8 cellular contexts compared by ENCODE assay signal in genomic region chr6:13397359-13398080, GRCh38.
A peak's percentile ranks its signal among the peaks of the same experiment; 100 is the strongest.
DNase-seq lines count a peak whose midpoint lies in the region; ATAC-seq, FAIRE-seq and TF ChIP-seq lines count a peak whose summit lies in the region.

No MANE protein-coding gene starts in this region.

- no peak overlapping the region for H3K9ac ChIP-seq in K562 (ENCODE audit: insufficient read depth in 1 of 2, low read depth in 2 of 2, low read length in 2 of 2)
- H3K9ac ChIP-seq in smooth muscle cell (ENCODE audit: low read depth), result no peak overlapping the region

- no peak for TF ChIP-seq EP300 in K562 (IDR thresholded peaks at IDR 0.05; ENCODE audit: low read length)

- peaks cover 6% of the 10 kb centered on the region for H3F3A ChIP-seq in smooth muscle cell (ENCODE audit: low read depth)

- peaks cover 4% of the 10 kb centered on the region for H3K9me1 ChIP-seq in K562 (ENCODE audit: control insufficient read depth, insufficient read depth, low read length)

- H3K4me3 ChIP-seq in K562, result no peak overlapping the region
- no peak overlapping the region for H3K4me3 ChIP-seq in smooth muscle cell
- no peak overlapping the region for H3K4me3 ChIP-seq in aorta (ENCODE audit: low read length in 2 of 2)

- H3K36me3 ChIP-seq in K562 (ENCODE audit: control insufficient read depth, insufficient read depth, low read length) (no peaks in the 10 kb centered on the region), smooth muscle cell (ENCODE audit: low read depth) (no peaks in the 10 kb centered on the region), aorta (ENCODE audit: control insufficient read depth in 1 of 2, insufficient read depth in 2 of 2, low read length in 1 of 2) (no peaks in the 10 kb centered on the region)

- FAIRE-seq in K562 (lab: Jason Lieb, UNC), result no peak

- TF ChIP-seq CTCF in GM20000 (IDR thresholded peaks at IDR 0.05; ENCODE audit: extremely low read depth, missing control alignments) (no peak), K562 (IDR thresholded peaks at IDR 0.05 in 2 of 3, conservative IDR thresholded peaks at IDR 0.05 in 1 of 3; ENCODE audit: insufficient read depth in 2 of 3, low read depth in 1 of 3, low read length in 3 of 3) (peak in 2 of 3 experiments; percentile 18 to 31; a peak in 2 of 6 replicates), smooth muscle cell (IDR thresholded peaks at IDR 0.05; ENCODE audit: borderline replicate concordance, insufficient read depth, poor library complexity, severe bottlenecking) (no peak)

- no peak for TF ChIP-seq POLR2A in K562 (conservative IDR thresholded peaks at IDR 0.05)

- POLR2A ChIA-PET in K562 (lab: Yijun Ruan, JAX), result interaction anchor here (0.7 to 1.1 kb wide), 2 partner anchors 113 to 1483 kb away, joined by 3 read pairs; no protein-coding TSS in a partner anchor

- H2AFZ ChIP-seq in K562 (ENCODE audit: low read depth, low read length) (no peak overlapping the region), smooth muscle cell (ENCODE audit: low read depth) (no peak overlapping the region)

- H3K79me2 ChIP-seq in K562 (ENCODE audit: control insufficient read depth, insufficient read depth, low read length) (no peaks in the 10 kb centered on the region), smooth muscle cell (ENCODE audit: low read depth) (peaks cover 27% of the 10 kb centered on the region)

- ATAC-seq in HG03442 (IDR thresholded peaks at IDR 0.05; ENCODE audit: unreplicated experiment), result peak; percentile 80
- peak; percentile 20; the same call in 1 of the 3 replicates for ATAC-seq in K562
- no peak for ATAC-seq in aorta (ENCODE audit: low FRiP score)

- H3K27me3 ChIP-seq in K562 (ENCODE audit: control insufficient read depth in 2 of 2, insufficient read depth in 2 of 2, low read length in 2 of 2), result peaks cover 0 to 6% of the 10 kb centered on the region in 2 experiments; a peak in 1 of 5 replicates
- H3K27me3 ChIP-seq in smooth muscle cell (ENCODE audit: low read depth), result no peaks in the 10 kb centered on the region
- H3K27me3 ChIP-seq in aorta (ENCODE audit: control insufficient read depth in 1 of 2, insufficient read depth in 2 of 2, low read length in 1 of 2), result no peaks in the 10 kb centered on the region

- H3K9me3 ChIP-seq in K562 (replicated peaks; ENCODE audit: control insufficient read depth, insufficient read depth, low read depth, low read length) (no peaks in the 10 kb centered on the region), smooth muscle cell (replicated peaks; ENCODE audit: low read depth) (no peaks in the 10 kb centered on the region), aorta (ENCODE audit: control insufficient read depth, low read length) (no peaks in the 10 kb centered on the region)

- 38% methylated on average over 9 of the region's 9 CpGs for WGBS in K562 (ENCODE audit: insufficient coverage, low coverage, missing lambda C conversion rate)
- WGBS in smooth muscle cell (ENCODE audit: low lambda C conversion rate), result 80% methylated on average over 9 of the region's 9 CpGs
- 75 to 77% methylated on average over 9 of the region's 9 CpGs for WGBS in aorta, 2 donors

- no TSS peak for BruUV-seq in K562 (replicated peaks; lab: Mats Ljungman, UMichigan)

- no peak for TF ChIP-seq RAD21 in K562 (CRISPR knock-in tag; conservative IDR thresholded peaks at IDR 0.05 in 1 of 2, IDR thresholded peaks at IDR 0.05 in 1 of 2)

- H4K20me1 ChIP-seq in K562 (replicated peaks; ENCODE audit: control insufficient read depth, insufficient read depth, low read length) (0 out of 2 replicates have a peak, but pooled peaks cover 4% of the 10 kb centered on the region), smooth muscle cell (ENCODE audit: low read depth) (no peaks in the 10 kb centered on the region)

- CTCF ChIA-PET in K562 (lab: Yijun Ruan, JAX; ENCODE audit: low intra/inter-chr PET ratio), result no interaction called here

- in situ Hi-C loops in K562 (cut with MboI), result no loop called here

- no peak overlapping the region for H3K4me2 ChIP-seq in K562 (ENCODE audit: insufficient read depth, low read length)
- H3K4me2 ChIP-seq in smooth muscle cell, result no peak overlapping the region

- H3K27ac ChIP-seq in K562 (ENCODE audit: extremely low read depth, low read depth, low read length) (no peak overlapping the region), smooth muscle cell (ENCODE audit: low read depth) (peak overlapping the region; percentile 29), aorta (ENCODE audit: low read depth in 1 of 2, low read length in 2 of 2) (no peak overlapping the region)

- DNase-seq in CD1c-positive myeloid dendritic cell (ENCODE audit: extremely low spot score), result peak; percentile 67
- peak; percentile 76 for DNase-seq in GM20000 (ENCODE audit: low spot score)
- DNase-seq in K562 (ENCODE audit: extremely low read depth in 1 of 4, low spot score in 3 of 4), result no peak
- no peak for DNase-seq in smooth muscle cell (lab: John Stamatoyannopoulos, UW; ENCODE audit: unreplicated experiment)
- no peak for DNase-seq in inferior parietal cortex (ENCODE audit: extremely low spot score)
- DNase-seq in Ammon's horn (ENCODE audit: low spot score), result no peak
- DNase-seq in aorta, result no peak

- H3K4me1 ChIP-seq in K562 (replicated peaks in 1 of 2; ENCODE audit: control insufficient read depth in 2 of 2, insufficient read depth in 2 of 2, low read length in 2 of 2) (peaks cover 13 to 24% of the 10 kb centered on the region in 2 experiments), smooth muscle cell (ENCODE audit: low read depth) (peaks cover 10% of the 10 kb centered on the region), aorta (ENCODE audit: control insufficient read depth in 1 of 2, insufficient read depth in 2 of 2, low read length in 2 of 2) (peaks cover 2 to 3% of the 10 kb centered on the region in 2 donors)

- intact Hi-C loops in K562 (cut with micrococcal nuclease), result loop anchor here (5.0 kb wide), 2 partner anchors 55 to 90 kb away; partner anchors contain the start of gene GFOD1
- intact Hi-C loops in aorta (cut with DNase I), result no loop called here

TF ChIP-seq in K562, 482 proteins besides CTCF, POLR2A, EP300 and RAD21 (continues in another document):
- TF ChIP-seq RREB1 (CRISPR knock-in tag; IDR thresholded peaks at IDR 0.05) (0 out of 2 replicates have a peak, but pooled peaks have one; percentile 13), SPI1 (IDR thresholded peaks at IDR 0.05; ENCODE audit: borderline replicate concordance, low read depth, low read length) (peak; percentile 95), ZNF785 (CRISPR knock-in tag; IDR thresholded peaks at IDR 0.05) (no peak), TRIM24 (IDR thresholded peaks at IDR 0.05) (no peak), HNRNPUL1 (IDR thresholded peaks at IDR 0.05; ENCODE audit: low read length) (no peak), EP400 (IDR thresholded peaks at IDR 0.05) (no peak), ZNF253 (CRISPR knock-in tag; conservative IDR thresholded peaks at IDR 0.05) (no peak), PPARD (CRISPR knock-in tag; IDR thresholded peaks at IDR 0.05) (no peak)

Comparison
In these comparisons a context has a peak if more than half of its experiments do, and no peak if none do; other contexts are left out.
1. DNase-seq: peak in CD1c-positive myeloid dendritic cell (single experiment) and GM20000 (single experiment); none in K562 (0 of 4), smooth muscle cell (single experiment), inferior parietal cortex (single experiment), Ammon's horn (single experiment) and aorta (0 of 2).
2. CTCF ChIP-seq: peak in K562 (2 of 3); none in GM20000 (single experiment) and smooth muscle cell (single experiment).